8 cellular contexts compared by ENCODE assay signal in genomic region chr22:38870312-38870741, GRCh38. TPM values are rescaled to one million over a fixed set of nuclear protein-coding genes. Genes with fewer than 3 reads are reported as not detected.
A peak's percentile ranks its signal among the peaks of the same experiment; 100 is the strongest.
DNase-seq lines count a peak whose midpoint lies in the region; ATAC-seq and TF ChIP-seq lines count a peak whose summit lies in the region.

No MANE protein-coding gene starts in this region.

- ATAC-seq in T-cell (replicated peaks in 1 of 4) (peak; percentile 33 to 53 (median 37)), heart left ventricle (peak; percentile 52 to 62 (median 58))

- peaks cover 2% of the 10 kb centered on the region for H3K36me3 Mint-ChIP-seq in T-cell

- no peaks in the 10 kb centered on the region for H3K27me3 Mint-ChIP-seq in T-cell

- H3K9me3 Mint-ChIP-seq in T-cell, result no peaks in the 10 kb centered on the region

- H3K4me1 ChIP-seq in adrenal gland (replicated peaks in 1 of 2) (peaks cover 18 to 58% of the 10 kb centered on the region in 2 donors), heart left ventricle (peaks cover 4 to 68% (median 46%) of the 10 kb centered on the region in 12 donors), thyroid gland (peaks cover 17 to 50% of the 10 kb centered on the region in 2 donors)

- H3K27ac ChIP-seq in adrenal gland, result peak overlapping the region in 4 of 5 donors; percentile 78 to 99 (median 90)
- H3K27ac ChIP-seq in heart left ventricle, result peak overlapping the region in 11 of 12 donors; percentile 78 to 99 (median 93)
- H3K27ac ChIP-seq in thyroid gland, result peak overlapping the region; percentile 76 to 97 (median 79)

- H3K27me3 ChIP-seq in adrenal gland, result no peaks in the 10 kb centered on the region
- no peaks in the 10 kb centered on the region for H3K27me3 ChIP-seq in heart left ventricle
- no peaks in the 10 kb centered on the region for H3K27me3 ChIP-seq in thyroid gland

- H3K9me3 ChIP-seq in adrenal gland (replicated peaks in 1 of 3) (no peaks in the 10 kb centered on the region), heart left ventricle (no peaks in the 10 kb centered on the region), thyroid gland (no peaks in the 10 kb centered on the region)

- H3K4me3 Mint-ChIP-seq in T-cell, result peak overlapping the region; percentile 86 to 94 (median 91)

- H3K4me3 ChIP-seq in adrenal gland (peak overlapping the region in 2 of 4 donors; percentile 6 to 86), heart left ventricle (peak overlapping the region in 10 of 12 donors; percentile 65 to 96 (median 81)), thyroid gland (replicated peaks in 1 of 3) (no peak overlapping the region)

- peak; percentile 29 for DNase-seq in NCI-H2107 treated with DMSO at 0.1 percent for 48 hours (lab: John Stamatoyannopoulos, UW; ENCODE audit: unreplicated experiment)
- no peak for DNase-seq in NCI-H2107 (lab: John Stamatoyannopoulos, UW)
- peak; percentile 6 for DNase-seq in NCI-H1417 treated with DMSO at 0.1 percent for 48 hours (lab: John Stamatoyannopoulos, UW)
- DNase-seq in T-cell, result peak; percentile 63 to 89 (median 81)
- DNase-seq in adrenal gland, result peak; percentile 86 to 96 (median 92)
- peak; percentile 84 to 94 (median 91) for DNase-seq in heart left ventricle
- DNase-seq in pons (ENCODE audit: low spot score), result peak; percentile 73
- DNase-seq in thyroid gland, result peak; percentile 93

- TF ChIP-seq POLR2A in adrenal gland (IDR thresholded peaks at IDR 0.05) (no peak), heart left ventricle (IDR thresholded peaks at IDR 0.05) (no peak), thyroid gland (IDR thresholded peaks at IDR 0.05) (no peak)

- H3K36me3 ChIP-seq in adrenal gland (replicated peaks in 1 of 2), result peaks cover 0 to 34% of the 10 kb centered on the region in 2 donors
- H3K36me3 ChIP-seq in heart left ventricle, result peaks cover 0 to 47% (median 21%) of the 10 kb centered on the region in 9 donors
- peaks cover 12 to 13% of the 10 kb centered on the region in 2 donors for H3K36me3 ChIP-seq in thyroid gland

- 1 to 4% (median 4%) methylated on average over 12 of the region's 12 CpGs for WGBS in adrenal gland, 4 donors
- 8 to 11% (median 10%) methylated on average over 12 of the region's 12 CpGs for WGBS in heart left ventricle, 4 donors
- 10 to 17% methylated on average over 12 of the region's 12 CpGs for WGBS in thyroid gland, 2 donors

- H3K4me1 Mint-ChIP-seq in T-cell, result peaks cover 56 to 62% (median 57%) of the 10 kb centered on the region in 3 donors

- TF ChIP-seq CTCF in adrenal gland (IDR thresholded peaks at IDR 0.05), result peak; percentile 82 to 93 (median 90)
- peak; percentile 88 to 97 (median 92) for TF ChIP-seq CTCF in heart left ventricle (IDR thresholded peaks at IDR 0.05)
- TF ChIP-seq CTCF in thyroid gland (IDR thresholded peaks at IDR 0.05), result peak; percentile 78 to 92 (median 84)

- POLR2A ChIA-PET in T-cell (lab: Charles Lee), result interaction anchor here (0.5 to 1.1 kb wide), 2 partner anchors 16 to 300 kb away, joined by 3 to 4 read pairs; partner anchors contain the start of gene DMC1 (in 1 of the 2)

- intact Hi-C loops in adrenal gland (cut with DNase I), result loop anchor here (5.0 to 10.0 kb wide), 2 partner anchors 52 to 54 kb away; no protein-coding TSS in a partner anchor
- intact Hi-C loops in heart left ventricle (cut with DNase I), result loop anchor here (1.0 to 10.0 kb wide), 14 partner anchors 52 to 447 kb away; partner anchors contain the start of genes RPL3 (in 3 of the 10) and APOBEC3B (in 2 of the 10)
- intact Hi-C loops in thyroid gland (cut with DNase I), result no loop called here

- peak overlapping the region; percentile 75 to 77 for H3K27ac Mint-ChIP-seq in T-cell

- CTCF ChIA-PET in T-cell (lab: Charles Lee), result interaction anchor here (0.5 to 2.6 kb wide), 19 partner anchors 11 to 447 kb away, joined by 3 to 12 read pairs (median 4); partner anchors contain the start of gene CBX7 (in 1 of the 2)

RNA-seq across cellular contexts. Expression of gene CBX6, which starts 1.7 kb away (rescaled TPM):
- total RNA-seq in T-cell (10 to 100 TPM; 41.2 to 92.0 (median 87.1) TPM), adrenal gland (100 to 1,000 TPM in 1 of 8 donors, 10 to 100 TPM in 7; 48.0 to 151 (median 79.5) TPM), heart left ventricle (10 to 100 TPM; 28.3 to 59.0 (median 43.9) TPM), thyroid gland (100 to 1,000 TPM in 2 of 4 donors, 10 to 100 TPM in 2; 47.2 to 118 (median 85.0) TPM)
- polyA plus RNA-seq in adrenal gland (10 to 100 TPM; 21.0 to 87.3 (median 38.8) TPM), heart left ventricle (10 to 100 TPM; 21.1 to 43.5 TPM)

RNA-seq across cellular contexts. Expression of gene NPTXR, which starts 26.5 kb away (rescaled TPM):
- total RNA-seq in T-cell, result 10 to 100 TPM in 2 of 5 donors, 1 to 10 TPM in 3; 4.9 to 13.2 (median 9.1) TPM
- total RNA-seq in adrenal gland, result 10 to 100 TPM in 7 of 8 donors, 1 to 10 TPM in 1; 6.9 to 26.9 (median 13.4) TPM
- 1 to 10 TPM; 3.4 to 4.7 (median 4.4) TPM for polyA plus RNA-seq in adrenal gland
- total RNA-seq in heart left ventricle, result 10 to 100 TPM; 15.4 to 34.0 (median 20.7) TPM
- 10 to 100 TPM; 18.8 to 19.1 TPM for polyA plus RNA-seq in heart left ventricle
- total RNA-seq in thyroid gland, result 1 to 10 TPM; 3.6 to 8.7 (median 4.4) TPM

Comparison
In these comparisons a context has a peak if more than half of its experiments do, and no peak if none do; other contexts are left out.
1. H3K4me3 ChIP-seq: peak in heart left ventricle (10 of 12); none in thyroid gland (0 of 3).
2. Peak in every context shown above with its lines, with median percentiles within 50 percentile points of each other: H3K27ac ChIP-seq and CTCF ChIP-seq.